1 cellular context compared by ENCODE assay signal in the genomic region with DNA sequence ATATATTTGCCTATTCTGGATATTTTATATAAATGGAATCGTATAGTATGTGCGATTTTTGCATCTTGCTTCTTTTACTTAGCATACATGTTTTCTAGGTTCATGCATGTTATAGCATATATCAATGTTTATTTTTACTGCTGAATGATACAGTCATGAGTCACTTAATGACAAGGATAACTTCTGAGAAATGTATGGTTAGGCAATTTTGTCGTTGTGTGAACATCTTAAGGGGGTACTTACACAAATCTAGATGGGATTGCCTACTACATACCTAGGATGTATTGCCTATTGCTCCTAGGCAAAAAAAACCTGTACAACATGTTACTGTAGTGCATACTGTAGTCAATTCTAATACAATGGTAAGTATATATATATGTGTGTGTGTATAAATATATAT.
TF ChIP-seq lines count a peak whose summit lies in the region.

No MANE protein-coding gene starts in this region.

TF ChIP-seq in GM12878, 131 proteins besides CTCF, POLR2A, EP300 and RAD21:
- TF ChIP-seq, protein P1, sequence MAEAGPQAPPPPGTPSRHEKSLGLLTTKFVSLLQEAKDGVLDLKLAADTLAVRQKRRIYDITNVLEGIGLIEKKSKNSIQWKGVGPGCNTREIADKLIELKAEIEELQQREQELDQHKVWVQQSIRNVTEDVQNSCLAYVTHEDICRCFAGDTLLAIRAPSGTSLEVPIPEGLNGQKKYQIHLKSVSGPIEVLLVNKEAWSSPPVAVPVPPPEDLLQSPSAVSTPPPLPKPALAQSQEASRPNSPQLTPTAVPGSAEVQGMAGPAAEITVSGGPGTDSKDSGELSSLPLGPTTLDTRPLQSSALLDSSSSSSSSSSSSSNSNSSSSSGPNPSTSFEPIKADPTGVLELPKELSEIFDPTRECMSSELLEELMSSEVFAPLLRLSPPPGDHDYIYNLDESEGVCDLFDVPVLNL (IDR thresholded peaks at IDR 0.05; ENCODE audit: low read depth, low read length): no peak
- no peak for TF ChIP-seq FOXK2 (IDR thresholded peaks at IDR 0.05)
- TF ChIP-seq EGR1 (IDR thresholded peaks at IDR 0.05; ENCODE audit: borderline replicate concordance in 1 of 2, low read depth in 2 of 2, low read length in 2 of 2): no peak
TF ChIP-seq in GM12878: peak in this region for 0.
